8 cellular contexts compared by ENCODE assay signal in genomic region chr2:9630001-9630749, GRCh38. TPM values are rescaled to one million over a fixed set of nuclear protein-coding genes. Genes with fewer than 3 reads are reported as not detected.
A peak's percentile ranks its signal among the peaks of the same experiment; 100 is the strongest.
DNase-seq lines count a peak whose midpoint lies in the region; ATAC-seq and TF ChIP-seq lines count a peak whose summit lies in the region.

No MANE protein-coding gene starts in this region.

- peaks cover 59% of the 10 kb centered on the region for H3K4me1 Mint-ChIP-seq in activated B cell treated with CpG ODN at 0.5 μM for 24 hours

- H3K36me3 Mint-ChIP-seq in activated B cell treated with CpG ODN at 0.5 μM for 24 hours (ENCODE audit: low read depth): peaks cover 48% of the 10 kb centered on the region

- no peaks in the 10 kb centered on the region for H3K9me3 ChIP-seq in mammary epithelial cell (replicated peaks; ENCODE audit: insufficient read depth, low read length)

- ATAC-seq in HG03039 (IDR thresholded peaks at IDR 0.05; ENCODE audit: unreplicated experiment) (peak; percentile 36), activated B cell treated with CpG ODN at 0.5 μM for 24 hours (ENCODE audit: low read depth) (peak; percentile 39)

- peaks cover 28% of the 10 kb centered on the region for H3K4me1 ChIP-seq in mammary epithelial cell (ENCODE audit: insufficient read depth, low read length)

- peaks cover 56% of the 10 kb centered on the region for H3K79me2 ChIP-seq in mammary epithelial cell (ENCODE audit: insufficient read depth, low read length)

- H3K36me3 ChIP-seq in mammary epithelial cell (ENCODE audit: insufficient read depth, low read length): peaks cover 10% of the 10 kb centered on the region

- DNase-seq in NCI-H2081 (lab: John Stamatoyannopoulos, UW) (peak; percentile 90 to 91), NCI-H2081 treated with DMSO at 0.1 percent for 48 hours (lab: John Stamatoyannopoulos, UW) (no peak), NCI-H2171 treated with DMSO at 0.1 percent for 48 hours (lab: John Stamatoyannopoulos, UW) (peak; percentile 85), activated B cell treated with CpG ODN at 0.5 μM for 24 hours (peak; percentile 73), mammary epithelial cell (peak; percentile 72), islet precursor cell (peak; percentile 87)
- DNase-seq in stimulated activated CD4-positive, alpha-beta T cell treated with anti-CD3 and anti-CD28 coated beads, Interleukin-15, amount 100 ng/mL, for 1 hour (ENCODE audit: low read depth in 1 of 2, low spot score in 1 of 2): peak; percentile 47 to 67

- H3K9me3 Mint-ChIP-seq in activated B cell treated with CpG ODN at 0.5 μM for 24 hours: no peaks in the 10 kb centered on the region

- dilution Hi-C loops in mammary epithelial cell (cut with HindIII; ENCODE audit: low sequenced_read_pairs): no loop called here

- in situ Hi-C loops in mammary epithelial cell (cut with MboI; ENCODE audit: low sequenced_read_pairs in 2 of 2): loop anchor here in 1 of 2 donors (10.0 kb wide), 1 partner anchor 125 kb away; no protein-coding TSS in a partner anchor

- BruUV-seq in mammary epithelial cell (replicated peaks; lab: Mats Ljungman, UMichigan): no TSS peak

- 0% methylated on average over 17 of the region's 75 CpGs for WGBS in mammary epithelial cell (ENCODE audit: low coverage, missing lambda C conversion rate)

- peak overlapping the region; percentile 90 for H3K9ac ChIP-seq in mammary epithelial cell (ENCODE audit: insufficient read depth, low read length)

- H3K27me3 ChIP-seq in mammary epithelial cell (ENCODE audit: insufficient read depth, low read length): no peaks in the 10 kb centered on the region

- H3K27ac Mint-ChIP-seq in activated B cell treated with CpG ODN at 0.5 μM for 24 hours: peak overlapping the region; percentile 84

- TF ChIP-seq CTCF in activated B cell treated with CpG ODN at 0.5 μM for 24 hours (IDR thresholded peaks at IDR 0.05) (no peak), mammary epithelial cell (conservative IDR thresholded peaks at IDR 0.05 in 1 of 2, IDR thresholded peaks at IDR 0.05 in 1 of 2; ENCODE audit: extremely low read depth in 1 of 2, insufficient read depth in 1 of 2, low read depth in 1 of 2, low read length in 2 of 2) (no peak)

- H2AFZ ChIP-seq in mammary epithelial cell (ENCODE audit: low read depth, low read length): peak overlapping the region; percentile 53

- H4K20me1 ChIP-seq in mammary epithelial cell (ENCODE audit: insufficient read depth, low read length): peaks cover 9% of the 10 kb centered on the region

- peak overlapping the region; percentile 92 for H3K4me3 Mint-ChIP-seq in activated B cell treated with CpG ODN at 0.5 μM for 24 hours

- POLR2A ChIA-PET in activated B cell treated with CpG ODN at 0.5 μM for 24 hours (lab: Charles Lee): interaction anchor here (0.7 to 3.1 kb wide), 22 partner anchors 8 to 818 kb away, joined by 3 to 74 read pairs (median 7); partner anchors contain the start of genes ADAM17, CPSF3, IAH1 and ITGB1BP1

- CTCF ChIA-PET in activated B cell treated with CpG ODN at 0.5 μM for 24 hours (lab: Charles Lee) (interaction anchor here (0.7 kb wide), 1 partner anchor 156 kb away, joined by 5 read pairs; no protein-coding TSS in a partner anchor), mammary epithelial cell (lab: Charles Lee; ENCODE audit: low non-redundant PET) (no interaction called here)

- H3K4me2 ChIP-seq in mammary epithelial cell (ENCODE audit: insufficient read depth, low read depth, low read length): peak overlapping the region; percentile 89

- H3K27me3 Mint-ChIP-seq in activated B cell treated with CpG ODN at 0.5 μM for 24 hours: no peaks in the 10 kb centered on the region

- H3K27ac ChIP-seq in mammary epithelial cell (ENCODE audit: insufficient read depth, low read depth, low read length): peak overlapping the region; percentile 82

- intact Hi-C loops in activated B cell treated with CpG ODN at 0.5 μM for 24 hours (cut with micrococcal nuclease): loop anchor here (1.0 to 5.0 kb wide), 5 partner anchors 93 to 1115 kb away; partner anchors contain the start of genes KLF11 and RRM2
- intact Hi-C loops in mammary epithelial cell (cut with micrococcal nuclease): loop anchor here (1.0 to 2.0 kb wide), 2 partner anchors 73 to 207 kb away; partner anchors contain the start of genes CPSF3 and ITGB1BP1

- peak overlapping the region; percentile 88 to 89 (median 88) for H3K4me3 ChIP-seq in mammary epithelial cell (replicated peaks in 1 of 3; ENCODE audit: insufficient read depth in 1 of 3, low read depth in 2 of 3, low read length in 3 of 3)

RNA-seq across cellular contexts. Expression of gene YWHAQ, which starts 0.6 kb away (rescaled TPM):
- 164 and 166 TPM in 2 replicates for total RNA-seq in activated B cell treated with CpG ODN at 0.5 μM for 24 hours
- 100 to 1,000 TPM; 326 to 442 TPM for total RNA-seq in mammary epithelial cell
- polyA plus RNA-seq in mammary epithelial cell: 411 TPM
- 469 TPM for polyA minus RNA-seq in mammary epithelial cell
